8 cellular contexts compared by ENCODE assay signal in genomic region chr5:141040763-141041426, GRCh38. TPM values are rescaled to one million over a fixed set of nuclear protein-coding genes. Genes with fewer than 3 reads are reported as not detected.
DNase-seq lines count a peak whose midpoint lies in the region; ATAC-seq and TF ChIP-seq lines count a peak whose summit lies in the region.

No MANE protein-coding gene starts in this region.

- no peak overlapping the region for H3K27ac Mint-ChIP-seq in activated T-helper 17 cell treated with anti-CD3 and anti-CD28 coated beads, Interleukin-2, amount 50 U/mL, for 72 hours
- H3K27ac Mint-ChIP-seq in natural killer cell: no peak overlapping the region

- no peaks in the 10 kb centered on the region for H3K9me3 ChIP-seq in stomach smooth muscle (ENCODE audit: control insufficient read depth in 2 of 2, low read length in 2 of 2)

- H3K27me3 ChIP-seq in ACC112 (ENCODE audit: insufficient read depth, low read length) (no peaks in the 10 kb centered on the region), stomach smooth muscle (ENCODE audit: control insufficient read depth in 1 of 2, insufficient read depth in 2 of 2, low read length in 2 of 2) (no peaks in the 10 kb centered on the region)

- TF ChIP-seq CTCF in foreskin fibroblast (IDR thresholded peaks at IDR 0.05; ENCODE audit: low read depth, low read length) (peak; percentile 31), natural killer cell (IDR thresholded peaks at IDR 0.05) (no peak)

- ATAC-seq in GM19043 (IDR thresholded peaks at IDR 0.05; ENCODE audit: low read depth, unreplicated experiment) (peak; percentile 45), natural killer cell (peak in 2 of 3 donors; percentile 44 to 46)
- peak; percentile 75 for ATAC-seq in activated T-helper 17 cell treated with anti-CD3 and anti-CD28 coated beads, Interleukin-2, amount 50 U/mL, for 72 hours (replicated peaks)

- peak overlapping the region; percentile 23 for H2AFZ ChIP-seq in ACC112 (ENCODE audit: low read length, unreplicated experiment)

- H3K4me1 Mint-ChIP-seq in activated T-helper 17 cell treated with anti-CD3 and anti-CD28 coated beads, Interleukin-2, amount 50 U/mL, for 72 hours: no peaks in the 10 kb centered on the region
- no peaks in the 10 kb centered on the region for H3K4me1 Mint-ChIP-seq in natural killer cell

- H3K4me3 Mint-ChIP-seq in activated T-helper 17 cell treated with anti-CD3 and anti-CD28 coated beads, Interleukin-2, amount 50 U/mL, for 72 hours: no peak overlapping the region
- H3K4me3 Mint-ChIP-seq in natural killer cell: no peak overlapping the region

- H3K4me1 ChIP-seq in ACC112 (ENCODE audit: control insufficient read depth, insufficient read depth, low read length, unreplicated experiment) (no peaks in the 10 kb centered on the region), stomach smooth muscle (ENCODE audit: control insufficient read depth, insufficient read depth, low read length) (peaks cover 2% of the 10 kb centered on the region)

- no peak overlapping the region for H3K9ac ChIP-seq in stomach smooth muscle (ENCODE audit: low read length in 2 of 2)

- H3K4me3 ChIP-seq in ACC112 (ENCODE audit: low read depth, low read length): no peak overlapping the region
- H3K4me3 ChIP-seq in foreskin fibroblast (ENCODE audit: low read depth in 1 of 2, low read length in 2 of 2): no peak overlapping the region
- H3K4me3 ChIP-seq in stomach smooth muscle (ENCODE audit: low read length in 2 of 2): peak overlapping the region; percentile 39 to 66

- H3K9me3 Mint-ChIP-seq in activated T-helper 17 cell treated with anti-CD3 and anti-CD28 coated beads, Interleukin-2, amount 50 U/mL, for 72 hours: no peaks in the 10 kb centered on the region
- H3K9me3 Mint-ChIP-seq in natural killer cell: peaks cover 6 to 9% of the 10 kb centered on the region in 2 donors

- DNase-seq in Kasumi-1 (lab: John Stamatoyannopoulos, UW) (peak; percentile 75 to 80), foreskin fibroblast (peak in 1 of 2 donors; percentile 11), natural killer cell (peak; percentile 18)

- H3K79me2 ChIP-seq in ACC112 (ENCODE audit: control insufficient read depth, insufficient read depth, low read length, unreplicated experiment): no peaks in the 10 kb centered on the region

- no peaks in the 10 kb centered on the region for H3K36me3 Mint-ChIP-seq in activated T-helper 17 cell treated with anti-CD3 and anti-CD28 coated beads, Interleukin-2, amount 50 U/mL, for 72 hours (ENCODE audit: low read depth)
- no peaks in the 10 kb centered on the region for H3K36me3 Mint-ChIP-seq in natural killer cell

- intact Hi-C loops in natural killer cell (cut with micrococcal nuclease): no loop called here

- peaks cover 12% of the 10 kb centered on the region for H3K27me3 Mint-ChIP-seq in activated T-helper 17 cell treated with anti-CD3 and anti-CD28 coated beads, Interleukin-2, amount 50 U/mL, for 72 hours
- no peaks in the 10 kb centered on the region for H3K27me3 Mint-ChIP-seq in natural killer cell (ENCODE audit: low read depth in 2 of 2)

- H3K27ac ChIP-seq in ACC112 (ENCODE audit: low read depth, low read length): no peak overlapping the region
- no peak overlapping the region for H3K27ac ChIP-seq in stomach smooth muscle (ENCODE audit: low read length)

- H3K36me3 ChIP-seq in ACC112 (ENCODE audit: insufficient read depth, low read length): no peaks in the 10 kb centered on the region
- H3K36me3 ChIP-seq in stomach smooth muscle (ENCODE audit: control insufficient read depth in 2 of 2, insufficient read depth in 2 of 2, low read length in 2 of 2): no peaks in the 10 kb centered on the region

TF ChIP-seq in PFSK-1, 5 proteins besides CTCF, POLR2A, EP300 and RAD21:
- TF ChIP-seq FOXP2 (optimal IDR thresholded peaks at IDR 0.05; ENCODE audit: borderline replicate concordance, extremely low read depth, extremely low read length, insufficient read depth): peak; percentile 49
- TF ChIP-seq TAF1 (IDR thresholded peaks at IDR 0.05; ENCODE audit: borderline replicate concordance, insufficient read depth, low read length): no peak
- TF ChIP-seq REST (IDR thresholded peaks at IDR 0.05; ENCODE audit: insufficient read depth in 1 of 2, low read depth in 2 of 2, low read length in 2 of 2): peak; percentile 99 to 100
- no peak for TF ChIP-seq POLR2AphosphoS5 (IDR thresholded peaks at IDR 0.05; ENCODE audit: low read depth, low read length)
- TF ChIP-seq SIN3A (IDR thresholded peaks at IDR 0.05; ENCODE audit: borderline replicate concordance, insufficient read depth, low read length): peak; percentile 87

RNA-seq across cellular contexts. Expression of gene PCDHB1, which starts 10.3 kb away (rescaled TPM):
- polyA plus RNA-seq in PFSK-1 (2012; ENCODE audit: insufficient read length, low read depth): not detected
- total RNA-seq in activated T-helper 17 cell treated with anti-CD3 and anti-CD28 coated beads, Interleukin-2, amount 50 U/mL, for 72 hours: not detected
- total RNA-seq in natural killer cell: not detected

RNA-seq across cellular contexts. Expression of gene PCDHB2, which starts 53.5 kb away (rescaled TPM):
- 5.2 TPM for polyA plus RNA-seq in PFSK-1 (2012; ENCODE audit: insufficient read length, low read depth)
- total RNA-seq in activated T-helper 17 cell treated with anti-CD3 and anti-CD28 coated beads, Interleukin-2, amount 50 U/mL, for 72 hours: under 1 TPM; 0.06 to 0.24 TPM
- not detected for total RNA-seq in natural killer cell

RNA-seq across cellular contexts. Expression of gene PCDHB3, which starts 59.4 kb away (rescaled TPM):
- polyA plus RNA-seq in PFSK-1 (2012; ENCODE audit: insufficient read length, low read depth): 0.10 TPM
- total RNA-seq in activated T-helper 17 cell treated with anti-CD3 and anti-CD28 coated beads, Interleukin-2, amount 50 U/mL, for 72 hours: under 1 TPM in 1 of 2 donors, not detected in 1; 0.08 TPM
- not detected for total RNA-seq in natural killer cell

Comparison
In these comparisons a context has a peak if more than half of its experiments do, and no peak if none do; other contexts are left out.
1. H3K4me3 ChIP-seq: peak in stomach smooth muscle (2 of 2); none in ACC112 (single experiment) and foreskin fibroblast (0 of 2).
2. Peak in every context shown above with its lines, with median percentiles within 50 percentile points of each other: ATAC-seq.